ENCODE assay signal across 8 cellular contexts in the genomic region with DNA sequence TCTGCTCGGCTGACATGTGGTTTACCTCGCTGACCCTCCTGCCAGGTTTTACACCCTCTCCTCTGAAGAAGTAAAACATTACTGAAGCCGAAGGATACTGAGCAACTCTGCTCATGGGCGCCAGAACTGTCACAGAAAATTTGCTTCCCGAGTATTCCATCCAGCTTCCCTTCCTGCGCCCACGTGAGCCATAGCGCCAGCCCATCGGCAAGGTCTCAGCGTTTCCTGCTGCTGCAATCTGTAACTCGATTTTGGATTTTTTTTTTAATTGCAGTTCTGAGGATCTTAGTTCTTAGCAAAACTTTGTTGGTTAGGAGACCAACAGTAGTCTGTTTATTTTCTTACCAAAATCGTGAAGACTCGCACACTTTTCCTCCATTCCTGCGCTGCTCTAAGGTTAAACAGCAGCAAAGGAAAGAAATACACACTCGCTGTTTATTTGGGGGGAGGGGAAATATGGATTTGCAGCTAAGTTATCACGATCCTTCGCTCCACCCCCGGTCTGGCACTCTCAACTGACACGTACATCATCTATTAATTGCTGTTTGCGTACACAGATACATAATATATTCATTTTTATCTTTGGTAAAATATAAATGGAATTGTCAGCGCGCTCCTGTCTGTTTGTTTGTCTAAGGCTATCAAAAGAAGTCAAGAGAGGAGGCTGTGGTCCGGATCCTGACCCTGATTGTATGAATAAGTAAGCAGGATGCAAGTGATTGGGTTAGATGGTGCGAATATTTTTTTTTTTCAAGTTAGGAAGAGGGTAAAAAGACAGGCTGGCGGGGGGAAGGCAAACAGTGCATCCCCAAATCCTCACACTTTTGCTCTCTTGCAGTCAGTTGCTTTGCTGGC. TPM values are rescaled to one million over a fixed set of nuclear protein-coding genes. Genes with fewer than 3 reads are reported as not detected.
DNase-seq lines count a peak whose midpoint lies in the region; ATAC-seq and TF ChIP-seq lines count a peak whose summit lies in the region.

Gene TLL1 (plus strand): TSS at position 795 of the 855 bp plus-strand sequence. CDS start 668 bp downstream, outside the sequence.

- H3K36me3 Mint-ChIP-seq in endothelial cell (ENCODE audit: low read depth, unreplicated experiment): peaks cover 4% of the 10 kb centered on the region

- H3K9me3 Mint-ChIP-seq in endothelial cell (ENCODE audit: unreplicated experiment): no peaks in the 10 kb centered on the region

- peak within 1 kb of the TSS; percentile 96 for H3K4me3 Mint-ChIP-seq in endothelial cell (ENCODE audit: unreplicated experiment)

- peak within 1 kb of the TSS; percentile 89 for H3K27ac Mint-ChIP-seq in endothelial cell (ENCODE audit: unreplicated experiment)

- peaks cover 3% of the 10 kb centered on the region for H3K27me3 Mint-ChIP-seq in endothelial cell (ENCODE audit: unreplicated experiment)

- ATAC-seq in GM18861 (IDR thresholded peaks at IDR 0.05; ENCODE audit: unreplicated experiment): no peak
- ATAC-seq in HG02759 (IDR thresholded peaks at IDR 0.05; ENCODE audit: unreplicated experiment): no peak

- TF ChIP-seq CTCF in endothelial cell (IDR thresholded peaks at IDR 0.05; ENCODE audit: unreplicated experiment): no peak

- peaks cover 45% of the 10 kb centered on the region for H3K4me1 Mint-ChIP-seq in endothelial cell (ENCODE audit: unreplicated experiment)

- peak; percentile 63 for DNase-seq in COR-L47 (lab: John Stamatoyannopoulos, UW)
- peak; percentile 23 for DNase-seq in NCI-H1694 treated with DMSO at 0.1 percent for 48 hours (lab: John Stamatoyannopoulos, UW)
- DNase-seq in endothelial cell (ENCODE audit: low spot score): peak; percentile 41
- DNase-seq in myocyte (ENCODE audit: low read depth): peak; percentile 11
- DNase-seq in ecto neural progenitor cell (ENCODE audit: low spot score): no peak
- no peak for DNase-seq in activated gamma-delta T cell treated with Interleukin-2 at 50 U/mL for 16 hours

RNA-seq across cellular contexts. Expression of gene TLL1, which starts in this region (rescaled TPM):
- total RNA-seq in endothelial cell (ENCODE audit: unreplicated experiment) (48.0 TPM), myocyte (not detected in 2 replicates)
- not detected for polyA plus RNA-seq in myocyte (2012)

Comparison
In these comparisons a context has a peak if more than half of its experiments do, and no peak if none do; other contexts are left out.
1. RNA of gene TLL1 (total RNA-seq): 48.0 TPM in endothelial cell (single experiment); not detected in myocyte; every median in the first group is over 10 times any median in the second.
2. Peak in DNase-seq in myocyte; RNA of the gene not detected or under 1 TPM.
3. DNase-seq: peak in COR-L47 (single experiment), NCI-H1694 treated with DMSO at 0.1 percent for 48 hours (single experiment) and endothelial cell (single experiment); none in ecto neural progenitor cell (single experiment) and activated gamma-delta T cell treated with Interleukin-2 at 50 U/mL for 16 hours (single experiment).